ENCODE assay signal across 2 cellular contexts in the genomic region with DNA sequence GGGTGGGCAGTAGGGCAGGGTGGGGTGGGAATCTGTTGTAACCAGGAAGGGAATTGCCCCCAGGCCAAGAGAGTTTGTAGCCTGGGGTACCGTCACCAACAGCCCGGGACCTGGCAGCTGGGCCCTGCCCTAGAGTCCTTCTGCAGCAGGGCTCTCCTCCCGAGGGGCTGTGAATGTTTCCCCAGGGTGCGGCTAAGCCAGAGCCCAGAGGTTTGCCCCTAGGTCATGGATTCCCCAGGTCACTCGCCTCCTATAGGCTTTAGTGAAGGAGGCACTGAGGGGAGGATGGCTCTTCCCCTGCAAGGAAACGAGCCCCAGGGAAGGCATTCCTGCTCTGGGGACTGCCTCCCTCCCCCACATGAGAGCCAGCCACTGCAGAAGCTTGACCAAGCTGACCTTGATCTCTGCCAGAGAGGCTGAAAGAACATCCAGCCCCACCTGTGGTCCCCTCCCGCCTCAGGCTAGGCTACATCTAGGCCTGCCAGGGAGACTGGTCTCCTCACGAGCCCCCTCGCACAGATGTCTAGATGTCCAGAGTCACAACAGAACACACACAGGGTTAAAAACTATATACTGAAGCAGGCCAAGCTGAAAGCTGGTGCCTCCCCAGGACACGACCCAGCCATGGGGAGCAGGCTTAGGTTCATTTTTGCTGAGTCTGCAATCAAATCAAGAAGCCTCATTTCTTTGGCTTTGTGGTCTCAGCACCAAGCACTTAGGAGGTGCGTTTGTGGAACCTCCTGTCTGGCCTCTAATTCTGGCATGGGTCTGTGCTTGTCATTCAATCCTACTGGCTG.
TF ChIP-seq lines count a peak whose summit lies in the region.

No MANE protein-coding gene starts in this region.

TF ChIP-seq in K562, 482 proteins besides CTCF, POLR2A, EP300 and RAD21 (continued from another document and continues in another):
- TF ChIP-seq FOXJ2 (tag; IDR thresholded peaks at IDR 0.05) (no peak), MAFF (IDR thresholded peaks at IDR 0.05; ENCODE audit: low read length) (peak; percentile 72), HNRNPH1 (optimal IDR thresholded peaks at IDR 0.05; ENCODE audit: low read depth, low read length) (no peak), NFIX (CRISPR knock-in tag; IDR thresholded peaks at IDR 0.05; ENCODE audit: low read depth) (no peak), ZZZ3 (IDR thresholded peaks at IDR 0.05) (no peak), HNRNPL (IDR thresholded peaks at IDR 0.05; ENCODE audit: low read depth, low read length) (no peak), FOXA3 (CRISPR knock-in tag; conservative IDR thresholded peaks at IDR 0.05 in 1 of 2, IDR thresholded peaks at IDR 0.05 in 1 of 2) (no peak), ZNF589 (CRISPR knock-in tag; IDR thresholded peaks at IDR 0.05; ENCODE audit: low read depth) (no peak), C11orf30 (IDR thresholded peaks at IDR 0.05; ENCODE audit: low read depth) (peak; percentile 76), MAFK (IDR thresholded peaks at IDR 0.05; ENCODE audit: low read length) (peak; percentile 64; the same call in 1 of the 2 replicates), ZNF740 (CRISPR knock-in tag; IDR thresholded peaks at IDR 0.05) (no peak), ZNF740 (tag; IDR thresholded peaks at IDR 0.05) (no peak), STAT5A (IDR thresholded peaks at IDR 0.05; ENCODE audit: borderline replicate concordance, low read length) (no peak), ZNF316 (IDR thresholded peaks at IDR 0.05) (peak; percentile 85), MCM7 (IDR thresholded peaks at IDR 0.05) (no peak), CREBBP (IDR thresholded peaks at IDR 0.05; ENCODE audit: low read depth, low read length) (no peak), KLF6 (CRISPR knock-in tag; IDR thresholded peaks at IDR 0.05; ENCODE audit: borderline replicate concordance) (no peak), TAF1 (IDR thresholded peaks at IDR 0.05; ENCODE audit: control insufficient read depth, extremely low read depth, insufficient read depth, low read length, severe bottlenecking) (no peak), CSDE1 (IDR thresholded peaks at IDR 0.05) (no peak), MAFG (tag; conservative IDR thresholded peaks at IDR 0.05) (peak; percentile 82), CREB1 (IDR thresholded peaks at IDR 0.05) (no peak), CREB1 (CRISPR knock-in tag; IDR thresholded peaks at IDR 0.05) (no peak), BACH1 (tag; IDR thresholded peaks at IDR 0.05) (no peak), MTA1 (IDR thresholded peaks at IDR 0.05; ENCODE audit: borderline replicate concordance) (no peak)
- TF ChIP-seq, protein P1, sequence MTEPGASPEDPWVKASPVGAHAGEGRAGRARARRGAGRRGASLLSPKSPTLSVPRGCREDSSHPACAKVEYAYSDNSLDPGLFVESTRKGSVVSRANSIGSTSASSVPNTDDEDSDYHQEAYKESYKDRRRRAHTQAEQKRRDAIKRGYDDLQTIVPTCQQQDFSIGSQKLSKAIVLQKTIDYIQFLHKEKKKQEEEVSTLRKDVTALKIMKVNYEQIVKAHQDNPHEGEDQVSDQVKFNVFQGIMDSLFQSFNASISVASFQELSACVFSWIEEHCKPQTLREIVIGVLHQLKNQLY (CRISPR knock-in tag; conservative IDR thresholded peaks at IDR 0.05), result no peak
- TF ChIP-seq, protein P2, sequence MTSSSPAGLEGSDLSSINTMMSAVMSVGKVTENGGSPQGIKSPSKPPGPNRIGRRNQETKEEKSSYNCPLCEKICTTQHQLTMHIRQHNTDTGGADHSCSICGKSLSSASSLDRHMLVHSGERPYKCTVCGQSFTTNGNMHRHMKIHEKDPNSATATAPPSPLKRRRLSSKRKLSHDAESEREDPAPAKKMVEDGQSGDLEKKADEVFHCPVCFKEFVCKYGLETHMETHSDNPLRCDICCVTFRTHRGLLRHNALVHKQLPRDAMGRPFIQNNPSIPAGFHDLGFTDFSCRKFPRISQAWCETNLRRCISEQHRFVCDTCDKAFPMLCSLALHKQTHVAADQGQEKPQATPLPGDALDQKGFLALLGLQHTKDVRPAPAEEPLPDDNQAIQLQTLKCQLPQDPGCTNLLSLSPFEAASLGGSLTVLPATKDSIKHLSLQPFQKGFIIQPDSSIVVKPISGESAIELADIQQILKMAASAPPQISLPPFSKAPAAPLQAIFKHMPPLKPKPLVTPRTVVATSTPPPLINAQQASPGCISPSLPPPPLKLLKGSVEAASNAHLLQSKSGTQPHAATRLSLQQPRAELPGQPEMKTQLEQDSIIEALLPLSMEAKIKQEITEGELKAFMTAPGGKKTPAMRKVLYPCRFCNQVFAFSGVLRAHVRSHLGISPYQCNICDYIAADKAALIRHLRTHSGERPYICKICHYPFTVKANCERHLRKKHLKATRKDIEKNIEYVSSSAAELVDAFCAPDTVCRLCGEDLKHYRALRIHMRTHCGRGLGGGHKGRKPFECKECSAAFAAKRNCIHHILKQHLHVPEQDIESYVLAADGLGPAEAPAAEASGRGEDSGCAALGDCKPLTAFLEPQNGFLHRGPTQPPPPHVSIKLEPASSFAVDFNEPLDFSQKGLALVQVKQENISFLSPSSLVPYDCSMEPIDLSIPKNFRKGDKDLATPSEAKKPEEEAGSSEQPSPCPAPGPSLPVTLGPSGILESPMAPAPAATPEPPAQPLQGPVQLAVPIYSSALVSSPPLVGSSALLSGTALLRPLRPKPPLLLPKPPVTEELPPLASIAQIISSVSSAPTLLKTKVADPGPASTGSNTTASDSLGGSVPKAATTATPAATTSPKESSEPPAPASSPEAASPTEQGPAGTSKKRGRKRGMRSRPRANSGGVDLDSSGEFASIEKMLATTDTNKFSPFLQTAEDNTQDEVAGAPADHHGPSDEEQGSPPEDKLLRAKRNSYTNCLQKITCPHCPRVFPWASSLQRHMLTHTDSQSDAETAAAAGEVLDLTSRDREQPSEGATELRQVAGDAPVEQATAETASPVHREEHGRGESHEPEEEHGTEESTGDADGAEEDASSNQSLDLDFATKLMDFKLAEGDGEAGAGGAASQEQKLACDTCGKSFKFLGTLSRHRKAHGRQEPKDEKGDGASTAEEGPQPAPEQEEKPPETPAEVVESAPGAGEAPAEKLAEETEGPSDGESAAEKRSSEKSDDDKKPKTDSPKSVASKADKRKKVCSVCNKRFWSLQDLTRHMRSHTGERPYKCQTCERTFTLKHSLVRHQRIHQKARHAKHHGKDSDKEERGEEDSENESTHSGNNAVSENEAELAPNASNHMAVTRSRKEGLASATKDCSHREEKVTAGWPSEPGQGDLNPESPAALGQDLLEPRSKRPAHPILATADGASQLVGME (CRISPR knock-in tag; IDR thresholded peaks at IDR 0.05), result no peak
- TF ChIP-seq, protein P3, sequence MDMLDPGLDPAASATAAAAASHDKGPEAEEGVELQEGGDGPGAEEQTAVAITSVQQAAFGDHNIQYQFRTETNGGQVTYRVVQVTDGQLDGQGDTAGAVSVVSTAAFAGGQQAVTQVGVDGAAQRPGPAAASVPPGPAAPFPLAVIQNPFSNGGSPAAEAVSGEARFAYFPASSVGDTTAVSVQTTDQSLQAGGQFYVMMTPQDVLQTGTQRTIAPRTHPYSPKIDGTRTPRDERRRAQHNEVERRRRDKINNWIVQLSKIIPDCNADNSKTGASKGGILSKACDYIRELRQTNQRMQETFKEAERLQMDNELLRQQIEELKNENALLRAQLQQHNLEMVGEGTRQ (CRISPR knock-in tag; IDR thresholded peaks at IDR 0.05), result no peak

TF ChIP-seq in HepG2, 621 proteins besides CTCF, POLR2A, EP300 and RAD21 (continued from another document):
- TF ChIP-seq ZSCAN31 (CRISPR knock-in tag; IDR thresholded peaks at IDR 0.05; ENCODE audit: low read depth) (no peak), ZNF263 (CRISPR knock-in tag; IDR thresholded peaks at IDR 0.05) (no peak), MAFK (conservative IDR thresholded peaks at IDR 0.05 in 1 of 2, IDR thresholded peaks at IDR 0.05 in 1 of 2; ENCODE audit: low read length in 2 of 2) (peak; percentile 88 to 93), ZNF496 (CRISPR knock-in tag; IDR thresholded peaks at IDR 0.05; ENCODE audit: insufficient replicate concordance) (no peak), MTERF4 (CRISPR knock-in tag; IDR thresholded peaks at IDR 0.05) (no peak), MAFF (IDR thresholded peaks at IDR 0.05; ENCODE audit: low read depth, low read length) (peak; percentile 89), ZMAT3 (CRISPR knock-in tag; conservative IDR thresholded peaks at IDR 0.05) (no peak), MAZ (IDR thresholded peaks at IDR 0.05; ENCODE audit: borderline replicate concordance, low read depth, low read length) (no peak), MAZ (CRISPR knock-in tag; IDR thresholded peaks at IDR 0.05; ENCODE audit: low read depth) (no peak), SKI (IDR thresholded peaks at IDR 0.05; ENCODE audit: partially characterized antibody) (no peak), HNF4A (CRISPR knock-in tag; IDR thresholded peaks at IDR 0.05) (peak; percentile 36; the same call in 1 of the 2 replicates), MED1 (CRISPR knock-in tag; IDR thresholded peaks at IDR 0.05) (no peak), BRD4 (CRISPR knock-in tag; IDR thresholded peaks at IDR 0.05) (no peak), ZNF777 (CRISPR knock-in tag; IDR thresholded peaks at IDR 0.05) (no peak), RELA (CRISPR knock-in tag; IDR thresholded peaks at IDR 0.05) (no peak), ZNF564 (CRISPR knock-in tag; IDR thresholded peaks at IDR 0.05) (no peak), SIN3B (IDR thresholded peaks at IDR 0.05; ENCODE audit: low read length) (no peak), ZNF772 (CRISPR knock-in tag; IDR thresholded peaks at IDR 0.05) (no peak), RBM39 (IDR thresholded peaks at IDR 0.05; ENCODE audit: low read depth, low read length, poor library complexity, severe bottlenecking) (no peak), HOXA3 (CRISPR knock-in tag; IDR thresholded peaks at IDR 0.05) (no peak), HNF1A (IDR thresholded peaks at IDR 0.05; ENCODE audit: low read depth) (no peak), HNF1A (CRISPR knock-in tag; IDR thresholded peaks at IDR 0.05; ENCODE audit: borderline replicate concordance) (no peak)
- TF ChIP-seq, protein P4, sequence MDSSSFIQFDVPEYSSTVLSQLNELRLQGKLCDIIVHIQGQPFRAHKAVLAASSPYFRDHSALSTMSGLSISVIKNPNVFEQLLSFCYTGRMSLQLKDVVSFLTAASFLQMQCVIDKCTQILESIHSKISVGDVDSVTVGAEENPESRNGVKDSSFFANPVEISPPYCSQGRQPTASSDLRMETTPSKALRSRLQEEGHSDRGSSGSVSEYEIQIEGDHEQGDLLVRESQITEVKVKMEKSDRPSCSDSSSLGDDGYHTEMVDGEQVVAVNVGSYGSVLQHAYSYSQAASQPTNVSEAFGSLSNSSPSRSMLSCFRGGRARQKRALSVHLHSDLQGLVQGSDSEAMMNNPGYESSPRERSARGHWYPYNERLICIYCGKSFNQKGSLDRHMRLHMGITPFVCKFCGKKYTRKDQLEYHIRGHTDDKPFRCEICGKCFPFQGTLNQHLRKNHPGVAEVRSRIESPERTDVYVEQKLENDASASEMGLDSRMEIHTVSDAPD (CRISPR knock-in tag; IDR thresholded peaks at IDR 0.05), result no peak
